In genomic region chr6:82954937-82955577, GRCh38 we compare ENCODE assay signal across 11 cellular contexts.
A peak's percentile ranks its signal among the peaks of the same experiment; 100 is the strongest.
DNase-seq lines count a peak whose midpoint lies in the region; ATAC-seq and TF ChIP-seq lines count a peak whose summit lies in the region.
"Had no signal": no experiment of that assay in that cellular context is flagged by ENCODE, and none has a peak within 500 bp of the region (broad histone marks: within the 10 kb centered on the region; RNA-seq: fewer than 3 reads in every experiment).

No MANE protein-coding gene starts in this region.

- TF ChIP-seq CTCF in epithelial cell of esophagus (IDR thresholded peaks at IDR 0.05; ENCODE audit: insufficient read depth, low read depth, low read length, missing control alignments), result no peak

- ATAC-seq in GM21528 (IDR thresholded peaks at IDR 0.05; ENCODE audit: low FRiP score, unreplicated experiment) (peak; percentile 72), HG03469 (IDR thresholded peaks at IDR 0.05; ENCODE audit: unreplicated experiment) (peak; percentile 88)
- ATAC-seq: right cardiac atrium had no signal

- in situ Hi-C loops in Caki2 (cut with HindIII; ENCODE audit: low pct_unique_long_range_greater_than_20kb, low sequenced_read_pairs), result no loop called here
- in situ Hi-C loops in KBM-7 (cut with MboI; ENCODE audit: low pct_unique_long_range_greater_than_20kb, low sequenced_read_pairs), result no loop called here

- peak; percentile 53 for DNase-seq in Caki2 (ENCODE audit: low read depth)
- peak; percentile 46 for DNase-seq in epithelial cell of esophagus (ENCODE audit: low read depth)
- no peak for DNase-seq in DMS 273 treated with DMSO at 0.1 percent for 48 hours (lab: John Stamatoyannopoulos, UW)
- no peak for DNase-seq in KBM-7
- DNase-seq in AML-193 (lab: John Stamatoyannopoulos, UW), result no peak
- DNase-seq in activated CD8-positive, alpha-beta memory T cell treated with anti-CD3 and anti-CD28 coated beads, Interleukin-2, amount 50 U/mL, for 48 hours, result no peak
- DNase-seq: H7, NCI-H2107, right cardiac atrium had no signal

- H3K4me3 ChIP-seq in epithelial cell of esophagus (ENCODE audit: low read length), result no peak overlapping the region

Comparison
In these comparisons a context has a peak if more than half of its experiments do, and no peak if none do; other contexts are left out.
1. DNase-seq: peak in Caki2 (single experiment) and epithelial cell of esophagus (single experiment); none in DMS 273 treated with DMSO at 0.1 percent for 48 hours (single experiment), KBM-7 (single experiment), AML-193 (0 of 2) and activated CD8-positive, alpha-beta memory T cell treated with anti-CD3 and anti-CD28 coated beads, Interleukin-2, amount 50 U/mL, for 48 hours (single experiment).